ENCODE assay signal across 1 cellular context in the genomic region with DNA sequence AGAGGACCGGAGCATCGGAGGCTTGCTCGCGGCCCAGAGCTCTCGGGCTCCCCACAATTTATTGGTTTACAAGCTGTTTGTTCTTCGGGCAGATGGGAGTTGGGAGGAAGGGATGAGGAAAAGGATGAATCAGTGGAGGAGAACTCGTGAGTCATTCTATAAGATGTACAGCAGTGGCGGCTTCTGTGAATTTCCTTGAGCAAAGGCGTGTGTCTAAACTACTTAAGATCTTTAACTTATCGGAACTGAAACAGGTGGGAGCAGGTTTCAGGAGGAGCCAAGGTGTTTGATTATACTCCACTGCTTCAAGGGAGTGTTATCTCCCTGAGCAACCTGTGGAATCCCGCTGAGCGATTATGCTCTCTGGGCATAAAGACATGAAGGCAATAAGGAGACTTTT.
TF ChIP-seq lines count a peak whose summit lies in the region.

No MANE protein-coding gene starts in this region.

TF ChIP-seq in IMR-90, 13 proteins besides CTCF, POLR2A, EP300 and RAD21 (continued from another document):
- TF ChIP-seq, protein P1, sequence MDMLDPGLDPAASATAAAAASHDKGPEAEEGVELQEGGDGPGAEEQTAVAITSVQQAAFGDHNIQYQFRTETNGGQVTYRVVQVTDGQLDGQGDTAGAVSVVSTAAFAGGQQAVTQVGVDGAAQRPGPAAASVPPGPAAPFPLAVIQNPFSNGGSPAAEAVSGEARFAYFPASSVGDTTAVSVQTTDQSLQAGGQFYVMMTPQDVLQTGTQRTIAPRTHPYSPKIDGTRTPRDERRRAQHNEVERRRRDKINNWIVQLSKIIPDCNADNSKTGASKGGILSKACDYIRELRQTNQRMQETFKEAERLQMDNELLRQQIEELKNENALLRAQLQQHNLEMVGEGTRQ (IDR thresholded peaks at IDR 0.05; ENCODE audit: low read depth, low read length) = no peak
- TF ChIP-seq CHD1 (IDR thresholded peaks at IDR 0.05; ENCODE audit: low read depth, low read length) = no peak
- no peak for TF ChIP-seq SMC3 (IDR thresholded peaks at IDR 0.05; ENCODE audit: low read depth, low read length)
- TF ChIP-seq MAZ (IDR thresholded peaks at IDR 0.05; ENCODE audit: borderline replicate concordance, low read depth, low read length) = no peak
- TF ChIP-seq NFE2L2 (IDR thresholded peaks at IDR 0.05; ENCODE audit: low read depth, low read length) = no peak
- TF ChIP-seq, protein P2, sequence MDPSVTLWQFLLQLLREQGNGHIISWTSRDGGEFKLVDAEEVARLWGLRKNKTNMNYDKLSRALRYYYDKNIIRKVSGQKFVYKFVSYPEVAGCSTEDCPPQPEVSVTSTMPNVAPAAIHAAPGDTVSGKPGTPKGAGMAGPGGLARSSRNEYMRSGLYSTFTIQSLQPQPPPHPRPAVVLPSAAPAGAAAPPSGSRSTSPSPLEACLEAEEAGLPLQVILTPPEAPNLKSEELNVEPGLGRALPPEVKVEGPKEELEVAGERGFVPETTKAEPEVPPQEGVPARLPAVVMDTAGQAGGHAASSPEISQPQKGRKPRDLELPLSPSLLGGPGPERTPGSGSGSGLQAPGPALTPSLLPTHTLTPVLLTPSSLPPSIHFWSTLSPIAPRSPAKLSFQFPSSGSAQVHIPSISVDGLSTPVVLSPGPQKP (IDR thresholded peaks at IDR 0.05; ENCODE audit: borderline replicate concordance, low read depth, low read length) = no peak
